In the genomic region with DNA sequence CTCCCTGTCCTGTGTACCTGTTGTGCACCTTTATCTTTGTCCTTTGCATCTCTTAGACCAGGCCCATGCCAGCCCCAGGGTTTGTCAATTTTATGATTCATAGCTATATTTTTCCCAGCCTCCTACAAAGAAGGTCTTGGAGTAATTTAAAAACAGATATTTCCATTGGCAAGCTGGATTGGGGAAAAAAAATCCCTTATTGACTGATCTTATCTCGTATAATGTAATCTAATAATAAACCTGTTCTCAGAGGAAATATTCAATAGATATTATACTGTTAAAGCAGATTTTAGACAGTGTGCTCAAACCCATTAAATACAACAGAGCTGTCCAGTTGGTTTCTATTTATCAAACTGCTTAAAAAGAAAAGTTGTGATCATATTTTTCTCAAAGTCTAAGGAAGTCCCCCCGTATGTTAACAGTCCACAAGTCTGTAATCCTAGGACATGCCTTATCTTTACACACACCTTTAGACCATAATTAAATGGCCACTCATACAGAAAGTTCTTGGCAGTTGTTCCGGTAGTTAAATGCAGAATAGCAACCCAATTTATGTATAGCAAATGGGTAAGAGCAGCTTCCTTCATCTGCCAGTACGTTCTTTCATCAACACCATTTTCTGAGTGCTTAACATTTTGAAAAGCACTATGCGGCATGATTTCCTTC, we compare ENCODE assay signal across 30 cellular contexts.
"Had no signal": no experiment of that assay in that cellular context is flagged by ENCODE, and none has a peak within 500 bp of the region (broad histone marks: within the 10 kb centered on the region; RNA-seq: fewer than 3 reads in every experiment).

No MANE protein-coding gene starts in this region.

- H3K36me3 ChIP-seq: left lung, neural progenitor cell, neutrophil, pancreas, prostate gland, suprapubic skin, thoracic aorta, tibial artery, uterus had no signal

- H2AFZ ChIP-seq: neural progenitor cell had no signal

- H3K4me1 ChIP-seq: left lung, pancreas, prostate gland, suprapubic skin, uterus had no signal

- H3K4me2 ChIP-seq: neural progenitor cell had no signal

- H3K4me3 ChIP-seq: left lung, lung, neural progenitor cell, pancreas, prostate gland, skin epidermis, suprapubic skin, thoracic aorta, tibial artery, uterus had no signal

- H3K27me3 ChIP-seq: left lung, neural progenitor cell, pancreas, tibial artery, uterus had no signal

- H3K27ac ChIP-seq: left lung, neural progenitor cell, neutrophil, pancreas, prostate gland, skin epidermis, suprapubic skin, thoracic aorta, tibial artery, uterus had no signal

- H3K9ac ChIP-seq: neural progenitor cell had no signal

- ATAC-seq: left cardiac atrium; left lung; natural killer cell; pancreas; right cardiac atrium; sciatic nerve; stimulated activated naive B cell treated with anti-CD40 and anti-IgM and Interleukin-4, amounts not matched to agents 10 μg/mL and 1 μg/mL and 100 μg/mL, for 72 hours; stimulated activated naive CD8-positive, alpha-beta T cell treated with anti-CD3 and anti-CD28 coated beads, Interleukin-15, Interleukin-2, amounts not matched to agents 100 U/mL and 50 U/mL, for 24 hours had no signal

- FAIRE-seq: keratinocyte had no signal

- DNase-seq: hippocampal formation; kidney glomerular epithelial cell; left cardiac atrium; left lung; mesendoderm; naive B cell; natural killer cell; nephron progenitor cell; occipital lobe; pancreas; posterior cingulate gyrus; retina; right cardiac atrium; stimulated activated CD4-positive, alpha-beta T cell treated with anti-CD3 and anti-CD28 coated beads, Interleukin-12 subunit alpha, Interleukin-12 subunit beta, amount 100 ng/mL, for 4 hours; stimulated activated CD4-positive, alpha-beta T cell treated with anti-CD3 and anti-CD28 coated beads, Interleukin-15, amount 100 ng/mL, for 24 hours; stimulated activated CD4-positive, alpha-beta T cell treated with anti-CD3 and anti-CD28 coated beads, Interleukin-2, amount 100 ng/mL, for 24 hours; stimulated activated CD4-positive, alpha-beta T cell treated with anti-CD3 and anti-CD28 coated beads, Interleukin-4, amount 100 ng/mL, for 1 hour; stimulated activated naive B cell treated with anti-CD40 and anti-IgM and Interleukin-4, amounts not matched to agents 10 μg/mL and 1 μg/mL and 100 μg/mL, for 72 hours; stimulated activated naive CD8-positive, alpha-beta T cell treated with anti-CD3 and anti-CD28 coated beads, Interleukin-15, Interleukin-2, amounts not matched to agents 100 U/mL and 50 U/mL, for 24 hours; tibial artery; uterus had no signal

- H3K9me3 ChIP-seq: left lung, neutrophil, pancreas, prostate gland, suprapubic skin, thoracic aorta, tibial artery, uterus had no signal
